ENCODE assay signal across 20 cellular contexts in genomic region chr6:167244064-167244949, GRCh38. TPM values are rescaled to one million over a fixed set of nuclear protein-coding genes. Genes with fewer than 3 reads are reported as not detected.
DNase-seq lines count a peak whose midpoint lies in the region; ATAC-seq and TF ChIP-seq lines count a peak whose summit lies in the region.
"Had no signal": no experiment of that assay in that cellular context is flagged by ENCODE, and none has a peak within 500 bp of the region (broad histone marks: within the 10 kb centered on the region; RNA-seq: fewer than 3 reads in every experiment).

No MANE protein-coding gene starts in this region.

- H3K27me3 Mint-ChIP-seq in nephron progenitor cell (ENCODE audit: low read depth, poor library complexity), result peaks cover 13% of the 10 kb centered on the region
- H3K27me3 Mint-ChIP-seq in activated CD4-positive, alpha-beta T cell treated with anti-CD3 and anti-CD28 coated beads for 36 hours, result peaks cover 6% of the 10 kb centered on the region
- H3K27me3 Mint-ChIP-seq: stimulated activated naive CD8-positive, alpha-beta T cell treated with anti-CD3 and anti-CD28 coated beads, Interleukin-15, amount 100 ng/mL, for 72 hours had no signal

- no peak overlapping the region for H2AFZ ChIP-seq in hepatocyte

- no peaks in the 10 kb centered on the region for H3K36me3 Mint-ChIP-seq in nephron progenitor cell (ENCODE audit: low read depth)
- no peaks in the 10 kb centered on the region for H3K36me3 Mint-ChIP-seq in activated CD4-positive, alpha-beta T cell treated with anti-CD3 and anti-CD28 coated beads for 36 hours (ENCODE audit: low read depth)
- H3K36me3 Mint-ChIP-seq: CD14-positive monocyte had no signal

- H3K4me1 Mint-ChIP-seq in nephron progenitor cell, result peaks cover 70% of the 10 kb centered on the region
- H3K4me1 Mint-ChIP-seq in activated CD4-positive, alpha-beta T cell treated with anti-CD3 and anti-CD28 coated beads for 36 hours, result no peaks in the 10 kb centered on the region
- H3K4me1 Mint-ChIP-seq: CD14-positive monocyte; stimulated activated naive CD8-positive, alpha-beta T cell treated with anti-CD3 and anti-CD28 coated beads, Interleukin-15, amount 100 ng/mL, for 72 hours had no signal

- H3K4me2 ChIP-seq in hepatocyte, result no peak overlapping the region

- CTCF ChIA-PET in A673 (lab: Charles Lee), result interaction anchor here (0.6 kb wide), 1 partner anchor 289 kb away, joined by 3 read pairs; no protein-coding TSS in a partner anchor
- CTCF ChIA-PET in activated CD4-positive, alpha-beta T cell treated with anti-CD3 and anti-CD28 coated beads for 36 hours (lab: Charles Lee), result interaction anchor here (0.5 kb wide), 1 partner anchor 445 kb away, joined by 3 read pairs; no protein-coding TSS in a partner anchor

- H3K36me3 ChIP-seq in A673 (ENCODE audit: insufficient read depth, low read length, poor library complexity, severe bottlenecking), result no peaks in the 10 kb centered on the region
- no peaks in the 10 kb centered on the region for H3K36me3 ChIP-seq in hepatocyte (replicated peaks; ENCODE audit: insufficient read depth, low read depth)
- H3K36me3 ChIP-seq: ascending aorta, upper lobe of right lung had no signal

- POLR2A ChIA-PET in A673 (lab: Charles Lee; ENCODE audit: low non-redundant PET), result no interaction called here
- POLR2A ChIA-PET in activated CD4-positive, alpha-beta T cell treated with anti-CD3 and anti-CD28 coated beads for 36 hours (lab: Charles Lee), result interaction anchor here (0.8 kb wide), 1 partner anchor 487 kb away, joined by 4 read pairs; no protein-coding TSS in a partner anchor

- H3K9me3 ChIP-seq in A673 (ENCODE audit: low read depth, low read length, poor library complexity, severe bottlenecking) (no peaks in the 10 kb centered on the region), hepatocyte (ENCODE audit: low read depth) (no peaks in the 10 kb centered on the region)
- H3K9me3 ChIP-seq: ascending aorta, upper lobe of right lung had no signal

- H3K27ac ChIP-seq in A673 (ENCODE audit: low read depth, low read length, poor library complexity, severe bottlenecking) (no peak overlapping the region), cingulate gyrus (ENCODE audit: low read depth, low read length) (peak overlapping the region; percentile 12), hepatocyte (no peak overlapping the region)
- H3K27ac ChIP-seq: ascending aorta, upper lobe of right lung had no signal

- no peaks in the 10 kb centered on the region for H3K9me2 ChIP-seq in hepatocyte (replicated peaks; ENCODE audit: insufficient read depth)

- H3K27me3 ChIP-seq in A673 (replicated peaks; ENCODE audit: insufficient read depth, low read depth, low read length, poor library complexity) (no peaks in the 10 kb centered on the region), hepatocyte (no peaks in the 10 kb centered on the region)
- H3K27me3 ChIP-seq: ascending aorta, upper lobe of right lung had no signal

- BruUV-seq in A673 (replicated peaks; lab: Mats Ljungman, UMichigan), result no TSS peak

- peak overlapping the region; percentile 2 for H3K4me3 Mint-ChIP-seq in nephron progenitor cell
- no peak overlapping the region for H3K4me3 Mint-ChIP-seq in activated CD4-positive, alpha-beta T cell treated with anti-CD3 and anti-CD28 coated beads for 36 hours
- H3K4me3 Mint-ChIP-seq: activated naive CD4-positive, alpha-beta T cell treated with anti-CD3 and anti-CD28 coated beads for 36 hours; CD14-positive monocyte; stimulated activated naive CD8-positive, alpha-beta T cell treated with anti-CD3 and anti-CD28 coated beads, Interleukin-15, amount 100 ng/mL, for 72 hours had no signal

- TF ChIP-seq CTCF in A673 (conservative IDR thresholded peaks at IDR 0.05; ENCODE audit: low read depth, low read length) (no peak), nephron progenitor cell (IDR thresholded peaks at IDR 0.05) (no peak), hepatocyte (IDR thresholded peaks at IDR 0.05; ENCODE audit: poor library complexity) (no peak)

- no peaks in the 10 kb centered on the region for H3K79me2 ChIP-seq in hepatocyte

- no peaks in the 10 kb centered on the region for H3K4me1 ChIP-seq in A673 (ENCODE audit: insufficient read depth, low read length, poor library complexity, severe bottlenecking)
- peaks cover 2% of the 10 kb centered on the region for H3K4me1 ChIP-seq in hepatocyte (ENCODE audit: insufficient read depth)
- H3K4me1 ChIP-seq: ascending aorta, upper lobe of right lung had no signal

- H4K20me1 ChIP-seq in hepatocyte (ENCODE audit: insufficient read depth, poor library complexity, severe bottlenecking), result no peaks in the 10 kb centered on the region

- H3K9me3 Mint-ChIP-seq in nephron progenitor cell, result no peaks in the 10 kb centered on the region
- H3K9me3 Mint-ChIP-seq in activated CD4-positive, alpha-beta T cell treated with anti-CD3 and anti-CD28 coated beads for 36 hours (ENCODE audit: low read depth), result no peaks in the 10 kb centered on the region
- H3K9me3 Mint-ChIP-seq: activated naive CD4-positive, alpha-beta T cell treated with anti-CD3 and anti-CD28 coated beads for 36 hours; CD14-positive monocyte; stimulated activated naive CD8-positive, alpha-beta T cell treated with anti-CD3 and anti-CD28 coated beads, Interleukin-15, amount 100 ng/mL, for 72 hours had no signal

- H3K4me3 ChIP-seq in A673 (ENCODE audit: low read depth, low read length, poor library complexity, severe bottlenecking), result no peak overlapping the region
- H3K4me3 ChIP-seq in hepatocyte, result no peak overlapping the region
- H3K4me3 ChIP-seq: ascending aorta, upper lobe of right lung had no signal

- H3K27ac Mint-ChIP-seq in nephron progenitor cell, result no peak overlapping the region
- no peak overlapping the region for H3K27ac Mint-ChIP-seq in activated CD4-positive, alpha-beta T cell treated with anti-CD3 and anti-CD28 coated beads for 36 hours
- H3K27ac Mint-ChIP-seq: activated naive CD4-positive, alpha-beta T cell treated with anti-CD3 and anti-CD28 coated beads for 36 hours; progenitor cell of endocrine pancreas; stimulated activated naive CD8-positive, alpha-beta T cell treated with anti-CD3 and anti-CD28 coated beads, Interleukin-15, amount 100 ng/mL, for 72 hours had no signal

- intact Hi-C loops in A673 (cut with micrococcal nuclease; ENCODE audit: unreplicated experiment), result no loop called here
- intact Hi-C loops in activated CD4-positive, alpha-beta T cell treated with anti-CD3 and anti-CD28 coated beads for 36 hours (cut with DNase I, micrococcal nuclease), result no loop called here

- no peak for ATAC-seq in activated CD4-positive, alpha-beta T cell treated with anti-CD3 and anti-CD28 coated beads for 36 hours
- ATAC-seq: stimulated activated naive CD8-positive, alpha-beta T cell treated with anti-CD3 and anti-CD28 coated beads, Interleukin-15, amount 100 ng/mL, for 72 hours; upper lobe of right lung had no signal

- WGBS in hepatocyte (ENCODE audit: low lambda C conversion rate, missing lambda C conversion rate), result 70% methylated on average over 11 of the region's 11 CpGs

- peak; percentile 4 for DNase-seq in A673 (ENCODE audit: low spot score)
- DNase-seq in NCI-H1694 treated with DMSO at 0.1 percent for 48 hours (lab: John Stamatoyannopoulos, UW), result peak; percentile 25
- DNase-seq in nephron progenitor cell, result no peak
- no peak for DNase-seq in activated T-cell treated with anti-CD3 and anti-CD28 coated beads, Interleukin-2, amount 50 U/mL, for 1 hour
- no peak for DNase-seq in hepatocyte (ENCODE audit: low spot score)
- no peak for DNase-seq in activated CD4-positive, alpha-beta T cell treated with anti-CD3 and anti-CD28 coated beads for 36 hours
- no peak for DNase-seq in ureter (ENCODE audit: low spot score)
- DNase-seq: activated naive CD4-positive, alpha-beta T cell treated with anti-CD3 and anti-CD28 coated beads for 36 hours; islet precursor cell; NCI-H2029 treated with DMSO at 0.1 percent for 48 hours; NCI-H510A treated with DMSO at 0.1 percent for 48 hours; stimulated activated naive CD8-positive, alpha-beta T cell treated with anti-CD3 and anti-CD28 coated beads, Interleukin-15, amount 100 ng/mL, for 72 hours; upper lobe of right lung had no signal

RNA-seq across cellular contexts. Expression of gene UNC93A, which starts 46.8 kb away (rescaled TPM):
- not detected in 2 replicates for total RNA-seq in A673 (2021)
- 66.6 and 67.1 TPM in 2 replicates for total RNA-seq in hepatocyte
- polyA plus RNA-seq in hepatocyte, result 32.6 and 38.8 TPM in 2 replicates
- not detected for total RNA-seq in activated CD4-positive, alpha-beta T cell treated with anti-CD3 and anti-CD28 coated beads for 36 hours
- not detected for total RNA-seq in ureter
- total RNA-seq: activated naive CD4-positive, alpha-beta T cell treated with anti-CD3 and anti-CD28 coated beads for 36 hours; ascending aorta; fibroblast of lung; lung microvascular endothelial cell; skeletal muscle tissue; upper lobe of right lung had no signal
- polyA plus RNA-seq: CD14-positive monocyte, fibroblast of lung had no signal

Comparison
In these comparisons a context has a peak if more than half of its experiments do, and no peak if none do; other contexts are left out.
1. DNase-seq: peak in A673 (single experiment) and NCI-H1694 treated with DMSO at 0.1 percent for 48 hours (single experiment); none in nephron progenitor cell (single experiment), activated T-cell treated with anti-CD3 and anti-CD28 coated beads, Interleukin-2, amount 50 U/mL, for 1 hour (single experiment), hepatocyte (single experiment), activated CD4-positive, alpha-beta T cell treated with anti-CD3 and anti-CD28 coated beads for 36 hours (single experiment) and ureter (single experiment).
2. RNA of gene UNC93A, which starts 46.8 kb away (total RNA-seq): 66.6 to 67.1 TPM in hepatocyte; not detected in A673, not detected in activated CD4-positive, alpha-beta T cell treated with anti-CD3 and anti-CD28 coated beads for 36 hours and not detected in ureter (single experiment); every median in the first group is over 10 times any median in the second.